In the genomic region with DNA sequence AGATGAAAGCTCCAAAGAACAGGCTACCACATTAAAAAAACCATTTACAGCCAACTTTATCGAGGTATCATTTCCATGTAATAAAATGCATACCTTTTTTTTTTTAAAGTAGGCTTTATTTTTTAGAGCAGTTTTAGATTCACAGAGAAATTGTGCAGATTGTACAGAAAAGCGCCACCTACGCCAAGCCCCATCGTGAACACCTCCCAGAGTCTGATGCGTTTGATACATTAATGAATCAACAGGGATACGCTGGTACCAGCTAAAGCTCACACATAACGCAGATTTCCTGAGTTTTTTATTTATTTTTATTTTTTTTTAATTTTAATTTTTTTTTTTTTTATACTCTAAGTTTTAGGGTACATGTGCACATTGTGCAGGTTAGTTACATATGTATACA, we compare ENCODE assay signal across 18 cellular contexts.
DNase-seq lines count a peak whose midpoint lies in the region; ATAC-seq and TF ChIP-seq lines count a peak whose summit lies in the region.
"Had no signal": no experiment of that assay in that cellular context is flagged by ENCODE, and none has a peak within 500 bp of the region (broad histone marks: within the 10 kb centered on the region; RNA-seq: fewer than 3 reads in every experiment).

No MANE protein-coding gene starts in this region.

- H3K9ac ChIP-seq in BLaER1, result no peak overlapping the region

- 0 out of 2 replicates have a peak, but pooled peaks cover 10% of the 10 kb centered on the region for H3K9me3 ChIP-seq in BLaER1
- H3K9me3 ChIP-seq in CD4-positive, alpha-beta T cell (ENCODE audit: control insufficient read depth, low read length), result no peaks in the 10 kb centered on the region
- H3K9me3 ChIP-seq: Peyer's patch had no signal

- H3K27me3 ChIP-seq in BLaER1, result no peaks in the 10 kb centered on the region
- no peaks in the 10 kb centered on the region for H3K27me3 ChIP-seq in CD4-positive, alpha-beta T cell (ENCODE audit: control insufficient read depth, insufficient read depth, low read length)
- H3K27me3 ChIP-seq: Peyer's patch had no signal

- no peak overlapping the region for H3K27ac ChIP-seq in BLaER1
- H3K27ac ChIP-seq in CD4-positive, alpha-beta T cell (ENCODE audit: low read depth, low read length), result no peak overlapping the region
- H3K27ac ChIP-seq: C4-2B, Peyer's patch had no signal

- no peaks in the 10 kb centered on the region for H3K27me3 Mint-ChIP-seq in CD4-positive, alpha-beta T cell
- peaks cover 6% of the 10 kb centered on the region for H3K27me3 Mint-ChIP-seq in brain
- peaks cover 0 to 8% (median 0%) of the 10 kb centered on the region in 5 donors for H3K27me3 Mint-ChIP-seq in naive thymus-derived CD8-positive, alpha-beta T cell

- DNase-seq in CD4-positive, alpha-beta T cell, result no peak
- no peak for DNase-seq in naive thymus-derived CD8-positive, alpha-beta T cell
- no peak for DNase-seq in superior temporal gyrus (ENCODE audit: extremely low spot score)
- DNase-seq in ACHN, result no peak
- DNase-seq in stimulated activated CD4-positive, alpha-beta T cell treated with anti-CD3 and anti-CD28 coated beads, Interleukin-4, amount 100 ng/mL, for 4 hours, result no peak
- DNase-seq: DMS79, HCEC 1CT, Kasumi-1, NCI-H1417, NCI-H1694 treated with DMSO at 0.1 percent for 48 hours, NCI-H2081 treated with DMSO at 0.1 percent for 48 hours, NCI-H2171 treated with DMSO at 0.1 percent for 48 hours, NCI-H524 treated with DMSO at 0.1 percent for 48 hours, NCI-H82 had no signal

- no peaks in the 10 kb centered on the region for H4K20me1 ChIP-seq in BLaER1

- POLR2A ChIA-PET in CD4-positive, alpha-beta T cell (lab: Charles Lee), result no interaction called here
- POLR2A ChIA-PET in naive thymus-derived CD8-positive, alpha-beta T cell (lab: Charles Lee), result no interaction called here

- H3K4me3 Mint-ChIP-seq in CD4-positive, alpha-beta T cell, result peak overlapping the region; percentile 51
- H3K4me3 Mint-ChIP-seq in brain, result no peak overlapping the region
- peak overlapping the region in 8 of 10 donors; percentile 50 to 74 (median 62) for H3K4me3 Mint-ChIP-seq in naive thymus-derived CD8-positive, alpha-beta T cell

- TF ChIP-seq CTCF in CD4-positive, alpha-beta T cell (IDR thresholded peaks at IDR 0.05), result no peak
- no peak for TF ChIP-seq CTCF in brain (conservative IDR thresholded peaks at IDR 0.05)

- in situ Hi-C loops in ACHN (cut with HindIII; ENCODE audit: low pct_ligation_motif_present, low pct_unique_long_range_greater_than_20kb, low sequenced_read_pairs), result no loop called here

- intact Hi-C loops in CD4-positive, alpha-beta T cell (cut with DNase I, micrococcal nuclease), result no loop called here

- CTCF ChIA-PET in CD4-positive, alpha-beta T cell (lab: Charles Lee), result no interaction called here

- H3K36me3 ChIP-seq in BLaER1, result no peaks in the 10 kb centered on the region
- H3K36me3 ChIP-seq: Peyer's patch had no signal

- no peak for ATAC-seq in CD4-positive, alpha-beta T cell (ENCODE audit: poor library complexity)
- ATAC-seq in naive thymus-derived CD8-positive, alpha-beta T cell, result no peak

- H3K9me3 Mint-ChIP-seq in CD4-positive, alpha-beta T cell, result no peaks in the 10 kb centered on the region
- peaks cover 0 to 16% (median 11%) of the 10 kb centered on the region in 5 experiments for H3K9me3 Mint-ChIP-seq in brain
- peaks cover 0 to 2% (median 0%) of the 10 kb centered on the region in 9 donors for H3K9me3 Mint-ChIP-seq in naive thymus-derived CD8-positive, alpha-beta T cell

- no peak overlapping the region for H3K4me3 ChIP-seq in BLaER1
- H3K4me3 ChIP-seq: Peyer's patch had no signal

- H3K36me3 Mint-ChIP-seq in CD4-positive, alpha-beta T cell (ENCODE audit: low read depth), result no peaks in the 10 kb centered on the region
- H3K36me3 Mint-ChIP-seq in brain, result no peaks in the 10 kb centered on the region
- H3K36me3 Mint-ChIP-seq in naive thymus-derived CD8-positive, alpha-beta T cell, result no peaks in the 10 kb centered on the region

- no peak overlapping the region for H3K27ac Mint-ChIP-seq in CD4-positive, alpha-beta T cell
- H3K27ac Mint-ChIP-seq in brain, result peak overlapping the region in 3 of 5 experiments; percentile 24 to 82 (median 39)
- H3K27ac Mint-ChIP-seq in naive thymus-derived CD8-positive, alpha-beta T cell, result peak overlapping the region in 2 of 10 donors; percentile 38 to 71

- H3K4me1 ChIP-seq in BLaER1, result peaks cover 41% of the 10 kb centered on the region
- H3K4me1 ChIP-seq: Peyer's patch had no signal

- peak overlapping the region; percentile 66 for H3K4me2 ChIP-seq in BLaER1

- H3K4me1 Mint-ChIP-seq in CD4-positive, alpha-beta T cell (ENCODE audit: low read depth), result peaks cover 4% of the 10 kb centered on the region
- peaks cover 39% of the 10 kb centered on the region for H3K4me1 Mint-ChIP-seq in brain
- H3K4me1 Mint-ChIP-seq in naive thymus-derived CD8-positive, alpha-beta T cell, result peaks cover 1 to 10% (median 4%) of the 10 kb centered on the region in 4 donors

Comparison
In these comparisons a context has a peak if more than half of its experiments do, and no peak if none do; other contexts are left out.
1. H3K4me3 Mint-ChIP-seq: peak in CD4-positive, alpha-beta T cell (single experiment) and naive thymus-derived CD8-positive, alpha-beta T cell (8 of 10); none in brain (0 of 5).